Comparison of ENCODE assay signal across 1 cellular context in the genomic region with DNA sequence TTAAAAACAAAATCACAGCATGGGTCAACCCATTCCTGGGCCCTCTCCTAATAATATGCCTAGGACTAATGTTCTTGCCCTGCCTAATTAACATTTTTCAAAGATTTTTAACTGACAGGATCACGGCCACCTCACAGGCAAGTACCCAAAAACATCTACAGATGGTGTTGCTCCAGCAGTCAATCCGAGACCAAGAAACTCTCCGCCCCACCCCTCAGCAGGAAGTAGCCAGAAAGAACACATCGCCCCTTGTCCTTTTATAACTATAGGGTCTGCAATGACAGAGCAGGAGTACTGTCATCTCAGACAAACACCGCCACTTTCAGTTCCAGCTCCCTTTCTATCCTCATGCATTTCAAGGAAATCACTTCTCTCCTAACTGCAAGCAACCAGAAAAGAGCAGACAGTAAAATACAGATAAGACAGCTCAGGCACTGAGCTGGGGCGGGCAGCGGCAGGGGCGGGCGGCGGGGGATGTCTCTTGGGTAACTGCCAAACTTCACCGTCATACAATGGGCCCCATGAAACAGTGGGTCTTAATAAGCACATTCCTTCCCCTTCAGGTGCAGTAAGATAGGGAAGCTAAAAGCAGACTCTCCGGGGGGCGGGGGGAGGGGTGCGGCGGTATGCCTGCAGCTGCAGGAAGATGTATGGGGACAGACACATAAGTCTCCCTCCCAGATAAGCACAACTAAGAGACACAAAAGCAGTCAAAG.
A peak's percentile ranks its signal among the peaks of the same experiment; 100 is the strongest.
TF ChIP-seq lines count a peak whose summit lies in the region.

No MANE protein-coding gene starts in this region.

TF ChIP-seq in HEK293, 187 proteins besides CTCF, POLR2A, EP300 and RAD21 (continued from another document):
- no peak for TF ChIP-seq INSM2 (tag by site-specific recombination; IDR thresholded peaks at IDR 0.05)
- no peak for TF ChIP-seq ZNF658 (tag by site-specific recombination; IDR thresholded peaks at IDR 0.05)
- TF ChIP-seq WT1 (tag by site-specific recombination; IDR thresholded peaks at IDR 0.05): no peak
- no peak for TF ChIP-seq ZNF747 (tag by site-specific recombination; IDR thresholded peaks at IDR 0.05)
- TF ChIP-seq YY2 (tag by site-specific recombination; IDR thresholded peaks at IDR 0.05): no peak
- no peak for TF ChIP-seq HOXD13 (CRISPR knock-in tag; IDR thresholded peaks at IDR 0.05; ENCODE audit: borderline replicate concordance)
- 0 out of 2 replicates have a peak, but pooled peaks have one; percentile 6 for TF ChIP-seq FEZF1 (tag by site-specific recombination; IDR thresholded peaks at IDR 0.05)
- TF ChIP-seq ZNF664 (tag by site-specific recombination; IDR thresholded peaks at IDR 0.05): no peak
- peak; percentile 50 for TF ChIP-seq GLIS1 (tag by site-specific recombination; IDR thresholded peaks at IDR 0.05)
- TF ChIP-seq ZNF645 (tag by site-specific recombination; IDR thresholded peaks at IDR 0.05): no peak
- no peak for TF ChIP-seq ZNF473 (tag by site-specific recombination; IDR thresholded peaks at IDR 0.05)
- TF ChIP-seq, protein P1, sequence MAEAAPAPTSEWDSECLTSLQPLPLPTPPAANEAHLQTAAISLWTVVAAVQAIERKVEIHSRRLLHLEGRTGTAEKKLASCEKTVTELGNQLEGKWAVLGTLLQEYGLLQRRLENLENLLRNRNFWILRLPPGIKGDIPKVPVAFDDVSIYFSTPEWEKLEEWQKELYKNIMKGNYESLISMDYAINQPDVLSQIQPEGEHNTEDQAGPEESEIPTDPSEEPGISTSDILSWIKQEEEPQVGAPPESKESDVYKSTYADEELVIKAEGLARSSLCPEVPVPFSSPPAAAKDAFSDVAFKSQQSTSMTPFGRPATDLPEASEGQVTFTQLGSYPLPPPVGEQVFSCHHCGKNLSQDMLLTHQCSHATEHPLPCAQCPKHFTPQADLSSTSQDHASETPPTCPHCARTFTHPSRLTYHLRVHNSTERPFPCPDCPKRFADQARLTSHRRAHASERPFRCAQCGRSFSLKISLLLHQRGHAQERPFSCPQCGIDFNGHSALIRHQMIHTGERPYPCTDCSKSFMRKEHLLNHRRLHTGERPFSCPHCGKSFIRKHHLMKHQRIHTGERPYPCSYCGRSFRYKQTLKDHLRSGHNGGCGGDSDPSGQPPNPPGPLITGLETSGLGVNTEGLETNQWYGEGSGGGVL (tag by site-specific recombination; IDR thresholded peaks at IDR 0.05): peak; percentile 55; the same call in 1 of the 2 replicates
- TF ChIP-seq ZNF302 (tag by site-specific recombination; IDR thresholded peaks at IDR 0.05; ENCODE audit: low read depth): no peak
- no peak for TF ChIP-seq ZSCAN23 (tag by site-specific recombination; IDR thresholded peaks at IDR 0.05)
- TF ChIP-seq ZNF335 (tag by site-specific recombination; conservative IDR thresholded peaks at IDR 0.05): peak; percentile 54
- TF ChIP-seq ZNF16 (tag by site-specific recombination; IDR thresholded peaks at IDR 0.05; ENCODE audit: low read depth): no peak
- no peak for TF ChIP-seq ZNF157 (tag by site-specific recombination; IDR thresholded peaks at IDR 0.05)
- no peak for TF ChIP-seq ZNF843 (tag by site-specific recombination; IDR thresholded peaks at IDR 0.05)
- TF ChIP-seq ZNF341 (tag by site-specific recombination; IDR thresholded peaks at IDR 0.05; ENCODE audit: low read depth): no peak
- TF ChIP-seq YY1 (tag by site-specific recombination; IDR thresholded peaks at IDR 0.05): no peak
- TF ChIP-seq ZFHX2 (tag by site-specific recombination; conservative IDR thresholded peaks at IDR 0.05): peak; percentile 47; the same call in 1 of the 2 replicates
- TF ChIP-seq ZNF138 (tag by site-specific recombination; IDR thresholded peaks at IDR 0.05; ENCODE audit: borderline replicate concordance): no peak
- TF ChIP-seq EGR2 (tag by site-specific recombination; IDR thresholded peaks at IDR 0.05; ENCODE audit: low read depth): peak; percentile 49
- no peak for TF ChIP-seq ZNF292 (tag by site-specific recombination; IDR thresholded peaks at IDR 0.05; ENCODE audit: borderline replicate concordance, low read depth)
- TF ChIP-seq ZFP41 (tag by site-specific recombination; IDR thresholded peaks at IDR 0.05; ENCODE audit: borderline replicate concordance): no peak
- TF ChIP-seq ZNF248 (tag by site-specific recombination; IDR thresholded peaks at IDR 0.05): no peak
- no peak for TF ChIP-seq ZBTB11 (tag by site-specific recombination; conservative IDR thresholded peaks at IDR 0.05; ENCODE audit: low read depth)
- TF ChIP-seq ZNF114 (tag by site-specific recombination; IDR thresholded peaks at IDR 0.05): no peak
- no peak for TF ChIP-seq MEIS1 (CRISPR knock-in tag; IDR thresholded peaks at IDR 0.05; ENCODE audit: borderline replicate concordance)
- no peak for TF ChIP-seq OSR2 (tag by site-specific recombination; IDR thresholded peaks at IDR 0.05)
- TF ChIP-seq, protein P2, sequence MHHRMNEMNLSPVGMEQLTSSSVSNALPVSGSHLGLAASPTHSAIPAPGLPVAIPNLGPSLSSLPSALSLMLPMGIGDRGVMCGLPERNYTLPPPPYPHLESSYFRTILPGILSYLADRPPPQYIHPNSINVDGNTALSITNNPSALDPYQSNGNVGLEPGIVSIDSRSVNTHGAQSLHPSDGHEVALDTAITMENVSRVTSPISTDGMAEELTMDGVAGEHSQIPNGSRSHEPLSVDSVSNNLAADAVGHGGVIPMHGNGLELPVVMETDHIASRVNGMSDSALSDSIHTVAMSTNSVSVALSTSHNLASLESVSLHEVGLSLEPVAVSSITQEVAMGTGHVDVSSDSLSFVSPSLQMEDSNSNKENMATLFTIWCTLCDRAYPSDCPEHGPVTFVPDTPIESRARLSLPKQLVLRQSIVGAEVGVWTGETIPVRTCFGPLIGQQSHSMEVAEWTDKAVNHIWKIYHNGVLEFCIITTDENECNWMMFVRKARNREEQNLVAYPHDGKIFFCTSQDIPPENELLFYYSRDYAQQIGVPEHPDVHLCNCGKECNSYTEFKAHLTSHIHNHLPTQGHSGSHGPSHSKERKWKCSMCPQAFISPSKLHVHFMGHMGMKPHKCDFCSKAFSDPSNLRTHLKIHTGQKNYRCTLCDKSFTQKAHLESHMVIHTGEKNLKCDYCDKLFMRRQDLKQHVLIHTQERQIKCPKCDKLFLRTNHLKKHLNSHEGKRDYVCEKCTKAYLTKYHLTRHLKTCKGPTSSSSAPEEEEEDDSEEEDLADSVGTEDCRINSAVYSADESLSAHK (tag by site-specific recombination; IDR thresholded peaks at IDR 0.05): peak; percentile 75
- no peak for TF ChIP-seq ZNF416 (tag by site-specific recombination; IDR thresholded peaks at IDR 0.05)
- no peak for TF ChIP-seq ZNF10 (tag by site-specific recombination; IDR thresholded peaks at IDR 0.05)
- TF ChIP-seq ZNF19 (tag by site-specific recombination; IDR thresholded peaks at IDR 0.05; ENCODE audit: low read depth): no peak
- no peak for TF ChIP-seq SALL2 (tag by site-specific recombination; IDR thresholded peaks at IDR 0.05; ENCODE audit: borderline replicate concordance)
TF ChIP-seq in HEK293: peak in this region for 7.
